Comparison of ENCODE assay signal across 2 cellular contexts in the genomic region with DNA sequence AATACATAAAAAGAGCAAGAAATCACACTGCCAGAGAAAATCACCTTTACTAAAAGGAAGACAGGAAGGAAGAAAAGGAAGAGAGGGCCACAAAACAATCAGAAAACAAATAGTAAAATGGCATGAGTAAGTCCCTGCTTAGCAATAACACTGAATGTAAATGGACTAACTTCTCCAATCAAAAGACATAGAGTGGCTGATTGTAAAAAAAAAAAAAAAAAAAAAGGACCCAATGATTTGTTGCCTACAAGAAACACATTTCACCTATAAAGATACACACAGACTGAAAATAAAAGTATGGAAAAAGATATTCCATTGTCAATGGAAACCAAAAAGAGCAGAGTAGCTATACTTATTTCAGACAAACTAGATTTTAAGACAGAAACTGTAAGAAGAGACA.
TF ChIP-seq lines count a peak whose summit lies in the region.

No MANE protein-coding gene starts in this region.

TF ChIP-seq in GM12891, 5 proteins besides CTCF, POLR2A, EP300 and RAD21:
- TF ChIP-seq POU2F2 (IDR thresholded peaks at IDR 0.05; ENCODE audit: low read depth, low read length) (no peak), TAF1 (IDR thresholded peaks at IDR 0.05; ENCODE audit: low read depth, low read length) (no peak), POLR2AphosphoS5 (IDR thresholded peaks at IDR 0.05; ENCODE audit: low read depth, low read length) (no peak), PAX5 (IDR thresholded peaks at IDR 0.05; ENCODE audit: insufficient read depth, low read length, severe bottlenecking) (no peak), SPI1 (IDR thresholded peaks at IDR 0.05; ENCODE audit: low read depth, low read length) (no peak)

TF ChIP-seq in GM12878, 131 proteins besides CTCF, POLR2A, EP300 and RAD21:
- TF ChIP-seq ZNF384 (IDR thresholded peaks at IDR 0.05; ENCODE audit: borderline replicate concordance, low read depth, low read length) = peak; percentile 89
- TF ChIP-seq, protein P1, sequence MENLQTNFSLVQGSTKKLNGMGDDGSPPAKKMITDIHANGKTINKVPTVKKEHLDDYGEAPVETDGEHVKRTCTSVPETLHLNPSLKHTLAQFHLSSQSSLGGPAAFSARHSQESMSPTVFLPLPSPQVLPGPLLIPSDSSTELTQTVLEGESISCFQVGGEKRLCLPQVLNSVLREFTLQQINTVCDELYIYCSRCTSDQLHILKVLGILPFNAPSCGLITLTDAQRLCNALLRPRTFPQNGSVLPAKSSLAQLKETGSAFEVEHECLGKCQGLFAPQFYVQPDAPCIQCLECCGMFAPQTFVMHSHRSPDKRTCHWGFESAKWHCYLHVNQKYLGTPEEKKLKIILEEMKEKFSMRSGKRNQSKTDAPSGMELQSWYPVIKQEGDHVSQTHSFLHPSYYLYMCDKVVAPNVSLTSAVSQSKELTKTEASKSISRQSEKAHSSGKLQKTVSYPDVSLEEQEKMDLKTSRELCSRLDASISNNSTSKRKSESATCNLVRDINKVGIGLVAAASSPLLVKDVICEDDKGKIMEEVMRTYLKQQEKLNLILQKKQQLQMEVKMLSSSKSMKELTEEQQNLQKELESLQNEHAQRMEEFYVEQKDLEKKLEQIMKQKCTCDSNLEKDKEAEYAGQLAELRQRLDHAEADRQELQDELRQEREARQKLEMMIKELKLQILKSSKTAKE (IDR thresholded peaks at IDR 0.05; ENCODE audit: low read depth, poor library complexity, severe bottlenecking) = no peak
- TF ChIP-seq, protein P2, sequence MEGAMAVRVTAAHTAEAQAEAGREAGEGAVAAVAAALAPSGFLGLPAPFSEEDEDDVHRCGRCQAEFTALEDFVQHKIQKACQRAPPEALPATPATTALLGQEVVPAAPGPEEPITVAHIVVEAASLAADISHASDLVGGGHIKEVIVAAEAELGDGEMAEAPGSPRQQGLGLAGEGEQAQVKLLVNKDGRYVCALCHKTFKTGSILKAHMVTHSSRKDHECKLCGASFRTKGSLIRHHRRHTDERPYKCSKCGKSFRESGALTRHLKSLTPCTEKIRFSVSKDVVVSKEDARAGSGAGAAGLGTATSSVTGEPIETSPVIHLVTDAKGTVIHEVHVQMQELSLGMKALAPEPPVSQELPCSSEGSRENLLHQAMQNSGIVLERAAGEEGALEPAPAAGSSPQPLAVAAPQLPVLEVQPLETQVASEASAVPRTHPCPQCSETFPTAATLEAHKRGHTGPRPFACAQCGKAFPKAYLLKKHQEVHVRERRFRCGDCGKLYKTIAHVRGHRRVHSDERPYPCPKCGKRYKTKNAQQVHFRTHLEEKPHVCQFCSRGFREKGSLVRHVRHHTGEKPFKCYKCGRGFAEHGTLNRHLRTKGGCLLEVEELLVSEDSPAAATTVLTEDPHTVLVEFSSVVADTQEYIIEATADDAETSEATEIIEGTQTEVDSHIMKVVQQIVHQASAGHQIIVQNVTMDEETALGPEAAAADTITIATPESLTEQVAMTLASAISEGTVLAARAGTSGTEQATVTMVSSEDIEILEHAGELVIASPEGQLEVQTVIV (IDR thresholded peaks at IDR 0.05; ENCODE audit: borderline replicate concordance, partially characterized antibody) = no peak
- TF ChIP-seq, protein P3, sequence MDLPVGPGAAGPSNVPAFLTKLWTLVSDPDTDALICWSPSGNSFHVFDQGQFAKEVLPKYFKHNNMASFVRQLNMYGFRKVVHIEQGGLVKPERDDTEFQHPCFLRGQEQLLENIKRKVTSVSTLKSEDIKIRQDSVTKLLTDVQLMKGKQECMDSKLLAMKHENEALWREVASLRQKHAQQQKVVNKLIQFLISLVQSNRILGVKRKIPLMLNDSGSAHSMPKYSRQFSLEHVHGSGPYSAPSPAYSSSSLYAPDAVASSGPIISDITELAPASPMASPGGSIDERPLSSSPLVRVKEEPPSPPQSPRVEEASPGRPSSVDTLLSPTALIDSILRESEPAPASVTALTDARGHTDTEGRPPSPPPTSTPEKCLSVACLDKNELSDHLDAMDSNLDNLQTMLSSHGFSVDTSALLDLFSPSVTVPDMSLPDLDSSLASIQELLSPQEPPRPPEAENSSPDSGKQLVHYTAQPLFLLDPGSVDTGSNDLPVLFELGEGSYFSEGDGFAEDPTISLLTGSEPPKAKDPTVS (IDR thresholded peaks at IDR 0.05; ENCODE audit: low read depth, low read length) = no peak
- peak; percentile 56; the same call in 1 of the 2 replicates for TF ChIP-seq CBX5 (IDR thresholded peaks at IDR 0.05; ENCODE audit: low read depth)
